In genomic region chr4:114615435-114615834, GRCh38 we compare ENCODE assay signal across 12 cellular contexts. TPM values are rescaled to one million over a fixed set of nuclear protein-coding genes. Genes with fewer than 3 reads are reported as not detected.
DNase-seq lines count a peak whose midpoint lies in the region; ATAC-seq and TF ChIP-seq lines count a peak whose summit lies in the region.
"Had no signal": no experiment of that assay in that cellular context is flagged by ENCODE, and none has a peak within 500 bp of the region (broad histone marks: within the 10 kb centered on the region; RNA-seq: fewer than 3 reads in every experiment).

No MANE protein-coding gene starts in this region.

- DNase-seq in Panc1 (ENCODE audit: low read depth, low spot score): no peak
- DNase-seq in mucosa of descending colon: peak in 2 of 3 donors; percentile 33 to 58
- DNase-seq in AG08395 (ENCODE audit: low spot score): no peak
- DNase-seq in NCI-H187 treated with DMSO at 0.1 percent for 48 hours (lab: John Stamatoyannopoulos, UW): no peak
- no peak for DNase-seq in inferior parietal cortex (ENCODE audit: extremely low spot score)
- DNase-seq: activated CD4-positive, alpha-beta T cell treated with anti-CD3 and anti-CD28 coated beads for 36 hours; CD4-positive, CD25-positive, alpha-beta regulatory T cell; dermis blood vessel endothelial cell; stimulated activated naive CD4-positive, alpha-beta T cell had no signal

- CTCF ChIA-PET in Panc1 (lab: Charles Lee): no interaction called here

- intact Hi-C loops in Panc1 (cut with micrococcal nuclease; ENCODE audit: unreplicated experiment) (no loop called here), mucosa of descending colon (cut with DNase I, micrococcal nuclease) (no loop called here)

- in situ Hi-C loops in Panc1 (cut with HindIII; ENCODE audit: low pct_unique_long_range_greater_than_20kb, low sequenced_read_pairs): no loop called here

- no peak overlapping the region for H3K27ac ChIP-seq in Panc1 (ENCODE audit: low read length)

- H3K36me3 ChIP-seq in Panc1 (ENCODE audit: control insufficient read depth, insufficient read depth, low read length) (no peaks in the 10 kb centered on the region), mucosa of descending colon (ENCODE audit: low read depth) (no peaks in the 10 kb centered on the region)

- H3K4me3 ChIP-seq in Panc1 (ENCODE audit: low read depth in 2 of 2, low read length in 2 of 2) (peak overlapping the region; percentile 11 to 36), mucosa of descending colon (no peak overlapping the region)

- POLR2A ChIA-PET in Panc1 (lab: Charles Lee): no interaction called here

- ATAC-seq in GM18511 (IDR thresholded peaks at IDR 0.05; ENCODE audit: unreplicated experiment) (peak; percentile 92), HG02943 (IDR thresholded peaks at IDR 0.05; ENCODE audit: low read depth, unreplicated experiment) (peak; percentile 93), Panc1 (no peak), mucosa of descending colon (peak; percentile 99), HG02623 (IDR thresholded peaks at IDR 0.05; ENCODE audit: unreplicated experiment) (no peak)
- ATAC-seq: activated CD4-positive, alpha-beta T cell treated with anti-CD3 and anti-CD28 coated beads for 36 hours had no signal

- no TSS peak for BruUV-seq in Panc1 (replicated peaks; lab: Mats Ljungman, UMichigan)

- TF ChIP-seq CTCF in Panc1 (IDR thresholded peaks at IDR 0.05) (no peak), mucosa of descending colon (IDR thresholded peaks at IDR 0.05) (no peak)

- H3K27me3 ChIP-seq in Panc1 (ENCODE audit: control insufficient read depth, insufficient read depth, low read length): no peaks in the 10 kb centered on the region

- no peaks in the 10 kb centered on the region for H3K9me3 ChIP-seq in Panc1 (ENCODE audit: control insufficient read depth, insufficient read depth, low read depth, low read length)
- H3K9me3 ChIP-seq in mucosa of descending colon: no peaks in the 10 kb centered on the region

- H3K4me1 ChIP-seq in Panc1 (ENCODE audit: control insufficient read depth, insufficient read depth, low read length) (no peaks in the 10 kb centered on the region), mucosa of descending colon (ENCODE audit: low read depth) (peaks cover 15% of the 10 kb centered on the region)

RNA-seq across cellular contexts. Expression of gene UGT8, which starts 16.8 kb away (rescaled TPM):
- 2.1 TPM for total RNA-seq in Panc1 (2021; ENCODE audit: unreplicated experiment)
- 0.23 TPM for polyA plus RNA-seq in Panc1 (2012; ENCODE audit: insufficient read length)
- total RNA-seq in mucosa of descending colon: 10 to 100 TPM; 21.7 to 66.8 (median 51.7) TPM
- total RNA-seq: CD4-positive, CD25-positive, alpha-beta regulatory T cell had no signal
- polyA plus RNA-seq: CD4-positive, CD25-positive, alpha-beta regulatory T cell had no signal

Comparison
In these comparisons a context has a peak if more than half of its experiments do, and no peak if none do; other contexts are left out.
1. ATAC-seq: peak in GM18511 (single experiment), HG02943 (single experiment) and mucosa of descending colon (single experiment); none in Panc1 (single experiment) and HG02623 (single experiment).
2. DNase-seq: peak in mucosa of descending colon (2 of 3); none in Panc1 (single experiment), AG08395 (single experiment), NCI-H187 treated with DMSO at 0.1 percent for 48 hours (single experiment) and inferior parietal cortex (single experiment).